Comparison of ENCODE assay signal across 23 cellular contexts in genomic region chr1:150479927-150480352, GRCh38. TPM values are rescaled to one million over a fixed set of nuclear protein-coding genes. Genes with fewer than 3 reads are reported as not detected.
DNase-seq lines count a peak whose midpoint lies in the region; ATAC-seq, FAIRE-seq and TF ChIP-seq lines count a peak whose summit lies in the region.
"Had no signal": no experiment of that assay in that cellular context is flagged by ENCODE, and none has a peak within 500 bp of the region (broad histone marks: within the 10 kb centered on the region; RNA-seq: fewer than 3 reads in every experiment).

No MANE protein-coding gene starts in this region.

- intact Hi-C loops in CD8-positive, alpha-beta T cell (cut with DNase I, micrococcal nuclease), result loop anchor here in 1 of 2 experiments (10.0 kb wide), 1 partner anchor 285 kb away; the partner anchor contains the start of gene CTSS
- intact Hi-C loops in esophagus squamous epithelium (cut with DNase I), result no loop called here
- intact Hi-C loops in prostate gland (cut with DNase I), result loop anchor here (10.0 kb wide), 1 partner anchor 145 kb away; the partner anchor contains the start of gene ENSA

- no peaks in the 10 kb centered on the region for H3K27me3 Mint-ChIP-seq in CD8-positive, alpha-beta T cell (ENCODE audit: low read depth)
- H3K27me3 Mint-ChIP-seq in nephron progenitor cell (ENCODE audit: low read depth, poor library complexity), result peaks cover 4% of the 10 kb centered on the region
- H3K27me3 Mint-ChIP-seq: CD4-positive, alpha-beta T cell had no signal

- peaks cover 11% of the 10 kb centered on the region for H3K4me1 Mint-ChIP-seq in CD8-positive, alpha-beta T cell (ENCODE audit: low read depth)
- peaks cover 48% of the 10 kb centered on the region for H3K4me1 Mint-ChIP-seq in nephron progenitor cell

- H3K4me3 Mint-ChIP-seq in CD8-positive, alpha-beta T cell, result no peak overlapping the region
- H3K4me3 Mint-ChIP-seq in nephron progenitor cell, result no peak overlapping the region
- H3K4me3 Mint-ChIP-seq: CD4-positive, alpha-beta T cell had no signal

- H3K36me3 Mint-ChIP-seq in CD8-positive, alpha-beta T cell, result no peaks in the 10 kb centered on the region
- no peaks in the 10 kb centered on the region for H3K36me3 Mint-ChIP-seq in nephron progenitor cell (ENCODE audit: low read depth)

- no peak overlapping the region for H3K27ac ChIP-seq in CD8-positive, alpha-beta T cell (ENCODE audit: low read depth, low read length)
- H3K27ac ChIP-seq in esophagus squamous epithelium (peak overlapping the region in 3 of 4 donors; percentile 46 to 85 (median 78)), prostate gland (no peak overlapping the region)
- H3K27ac ChIP-seq: A549 had no signal

- WGBS in esophagus squamous epithelium, 2 donors, result 47 to 48% methylated on average over 2 of the region's 2 CpGs
- WGBS in prostate gland, result 67% methylated on average over 2 of the region's 2 CpGs

- H3K4me1 ChIP-seq in CD8-positive, alpha-beta T cell (ENCODE audit: insufficient read depth, low read length), result no peaks in the 10 kb centered on the region
- H3K4me1 ChIP-seq in esophagus squamous epithelium (peaks cover 3 to 48% (median 4%) of the 10 kb centered on the region in 3 donors), prostate gland (replicated peaks) (no peaks in the 10 kb centered on the region)

- H3K36me3 ChIP-seq in CD8-positive, alpha-beta T cell (ENCODE audit: insufficient read depth, low read length), result no peaks in the 10 kb centered on the region
- H3K36me3 ChIP-seq in esophagus squamous epithelium, result no peaks in the 10 kb centered on the region
- no peaks in the 10 kb centered on the region for H3K36me3 ChIP-seq in prostate gland

- TF ChIP-seq CTCF in CD8-positive, alpha-beta T cell (IDR thresholded peaks at IDR 0.05), result no peak
- TF ChIP-seq CTCF in NB4 (IDR thresholded peaks at IDR 0.05; ENCODE audit: low read depth, low read length) (no peak), esophagus squamous epithelium (IDR thresholded peaks at IDR 0.05) (no peak), nephron progenitor cell (IDR thresholded peaks at IDR 0.05) (no peak), prostate gland (IDR thresholded peaks at IDR 0.05) (no peak)

- FAIRE-seq in frontal cortex (lab: Jason Lieb, UNC), result no peak
- FAIRE-seq: A549, GM12891, GM19239, H1 had no signal

- no peak for DNase-seq in CD8-positive, alpha-beta T cell
- DNase-seq in NB4 (ENCODE audit: low read depth), result peak; percentile 17
- DNase-seq in esophagus squamous epithelium (lab: John Stamatoyannopoulos, UW), result no peak
- DNase-seq in nephron progenitor cell, result no peak
- no peak for DNase-seq in frontal cortex (ENCODE audit: low spot score in 2 of 2)
- DNase-seq in prostate gland (ENCODE audit: low spot score), result no peak
- DNase-seq: CD4-positive, alpha-beta T cell; DMS53; IMR-90; Kasumi-1; MM.1S; NCI-H187; NCI-H2107; NCI-H2227 treated with DMSO at 0.1 percent for 48 hours; NCI-H510A treated with DMSO at 0.1 percent for 48 hours; SHP77 treated with DMSO at 0.1 percent for 48 hours; SK-N-SH had no signal

- CTCF ChIA-PET in CD8-positive, alpha-beta T cell (lab: Charles Lee), result interaction anchor here (0.6 kb wide), 1 partner anchor 31 kb away, joined by 3 read pairs; no protein-coding TSS in a partner anchor

- no peak for TF ChIP-seq POLR2A in NB4 (IDR thresholded peaks at IDR 0.05; ENCODE audit: extremely low read depth, insufficient read length)
- TF ChIP-seq POLR2A in esophagus squamous epithelium (IDR thresholded peaks at IDR 0.05), result no peak
- TF ChIP-seq POLR2A in prostate gland (IDR thresholded peaks at IDR 0.05), result no peak

- H3K4me3 ChIP-seq in CD8-positive, alpha-beta T cell (ENCODE audit: low read depth, low read length), result no peak overlapping the region
- H3K4me3 ChIP-seq in NB4 (ENCODE audit: low read depth, low read length), result no peak overlapping the region
- H3K4me3 ChIP-seq in esophagus squamous epithelium, result no peak overlapping the region
- H3K4me3 ChIP-seq in prostate gland, result no peak overlapping the region
- H3K4me3 ChIP-seq: A549 had no signal

- ATAC-seq in CD8-positive, alpha-beta T cell, result no peak
- no peak for ATAC-seq in GM19463 (IDR thresholded peaks at IDR 0.05; ENCODE audit: unreplicated experiment)
- ATAC-seq: A549 had no signal

- no peaks in the 10 kb centered on the region for H3K9me3 ChIP-seq in CD8-positive, alpha-beta T cell (ENCODE audit: low read length)
- no peaks in the 10 kb centered on the region for H3K9me3 ChIP-seq in esophagus squamous epithelium
- H3K9me3 ChIP-seq in prostate gland, result no peaks in the 10 kb centered on the region
- H3K9me3 ChIP-seq: A549, SK-N-SH had no signal

- POLR2A ChIA-PET in CD8-positive, alpha-beta T cell (lab: Charles Lee), result no interaction called here

- H3K27me3 ChIP-seq in CD8-positive, alpha-beta T cell (ENCODE audit: insufficient read depth, low read length), result no peaks in the 10 kb centered on the region
- no peaks in the 10 kb centered on the region for H3K27me3 ChIP-seq in esophagus squamous epithelium
- no peaks in the 10 kb centered on the region for H3K27me3 ChIP-seq in prostate gland (replicated peaks; ENCODE audit: insufficient read depth)

- no peaks in the 10 kb centered on the region for H3K9me3 Mint-ChIP-seq in CD8-positive, alpha-beta T cell
- H3K9me3 Mint-ChIP-seq in nephron progenitor cell, result no peaks in the 10 kb centered on the region
- H3K9me3 Mint-ChIP-seq: CD4-positive, alpha-beta T cell had no signal

- H3K27ac Mint-ChIP-seq in CD8-positive, alpha-beta T cell, result peak overlapping the region; percentile 10
- H3K27ac Mint-ChIP-seq in nephron progenitor cell, result peak overlapping the region; percentile 65
- H3K27ac Mint-ChIP-seq: CD4-positive, alpha-beta T cell had no signal

RNA-seq across cellular contexts. Expression of gene TARS2, which starts 7.3 kb away (rescaled TPM):
- total RNA-seq in CD8-positive, alpha-beta T cell, result 10 to 100 TPM; 19.4 to 28.8 TPM
- 10 to 100 TPM; 10.5 to 16.5 (median 13.7) TPM for total RNA-seq in esophagus squamous epithelium
- total RNA-seq in frontal cortex, result 22.8 TPM
- 10 to 100 TPM; 17.4 to 30.2 TPM for total RNA-seq in prostate gland

RNA-seq across cellular contexts. Expression of gene ECM1, which starts 28.0 kb away (rescaled TPM):
- total RNA-seq in CD8-positive, alpha-beta T cell, result not detected
- total RNA-seq in esophagus squamous epithelium (1,000 to 10,000 TPM in 1 of 4 donors, 100 to 1,000 TPM in 3; 311 to 1,013 (median 406) TPM), frontal cortex (0.41 TPM), prostate gland (10 to 100 TPM in 1 of 2 donors, 1 to 10 TPM in 1; 4.7 to 12.3 TPM)

RNA-seq across cellular contexts. Expression of gene FALEC, which starts 35.6 kb away (rescaled TPM):
- total RNA-seq in CD8-positive, alpha-beta T cell, result not detected
- total RNA-seq in esophagus squamous epithelium (1 to 10 TPM in 1 of 4 donors, not detected in 3; 3.6 TPM), frontal cortex (0.41 TPM), prostate gland (not detected)
- total RNA-seq: CD4-positive, alpha-beta T cell; H1; IMR-90; RPMI7951 had no signal

Comparison
In these comparisons a context has a peak if more than half of its experiments do, and no peak if none do; other contexts are left out.
1. H3K27ac ChIP-seq: peak in esophagus squamous epithelium (3 of 4); none in CD8-positive, alpha-beta T cell (single experiment) and prostate gland (0 of 2).
2. RNA of gene ECM1, which starts 28.0 kb away (total RNA-seq): 311 to 1,013 TPM in esophagus squamous epithelium; 4.7 to 12.3 TPM in prostate gland, 0.41 TPM in frontal cortex (single experiment) and not detected in CD8-positive, alpha-beta T cell; every median in the first group is over 10 times any median in the second.